In the genomic region with DNA sequence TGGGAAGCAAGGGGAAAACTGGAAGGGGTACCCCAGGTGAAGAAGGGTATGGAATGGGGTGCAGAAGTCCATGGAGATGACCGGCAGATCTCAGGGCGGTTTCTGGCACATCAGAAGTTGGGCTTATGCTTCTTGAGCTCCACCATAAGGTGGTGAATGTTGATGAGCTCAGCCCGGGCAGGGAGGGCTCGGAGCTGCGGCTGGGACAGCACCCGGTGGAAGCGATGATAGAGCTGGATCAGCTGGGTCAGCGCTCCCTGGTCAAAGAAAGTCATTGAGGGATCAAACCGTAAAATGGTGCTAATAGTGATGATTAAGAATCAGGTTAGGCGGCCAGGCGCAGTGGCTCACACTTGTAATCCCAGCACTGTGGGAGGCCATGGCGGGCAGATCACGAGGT, we compare ENCODE assay signal across 12 cellular contexts. TPM values are rescaled to one million over a fixed set of nuclear protein-coding genes. Genes with fewer than 3 reads are reported as not detected.
DNase-seq lines count a peak whose midpoint lies in the region; ATAC-seq and TF ChIP-seq lines count a peak whose summit lies in the region.
"Had no signal": no experiment of that assay in that cellular context is flagged by ENCODE, and none has a peak within 500 bp of the region (broad histone marks: within the 10 kb centered on the region; RNA-seq: fewer than 3 reads in every experiment).

No MANE protein-coding gene starts in this region.

- H3K27me3 Mint-ChIP-seq in activated T-helper 1 cell treated with anti-CD3 and anti-CD28 coated beads, Interleukin-12 subunit alpha, Interleukin-12 subunit beta, Interleukin-2, Interleukin-4 antibody, amounts not matched to agents 30 ng/mL and 10 ng/mL and 1 ng/mL, durations not matched to agents 14 hours and 24 hours and 36 hours (ENCODE audit: insufficient read depth), result peaks cover 4% of the 10 kb centered on the region
- no peaks in the 10 kb centered on the region for H3K27me3 Mint-ChIP-seq in memory B cell

- H3F3A ChIP-seq in DOHH2 (ENCODE audit: control insufficient read depth, insufficient read depth), result peaks cover 8% of the 10 kb centered on the region

- peak overlapping the region; percentile 91 for H3K4me3 Mint-ChIP-seq in activated T-helper 1 cell treated with anti-CD3 and anti-CD28 coated beads, Interleukin-12 subunit alpha, Interleukin-12 subunit beta, Interleukin-2, Interleukin-4 antibody, amounts not matched to agents 30 ng/mL and 10 ng/mL and 1 ng/mL, durations not matched to agents 14 hours and 24 hours and 36 hours
- peak overlapping the region; percentile 87 for H3K4me3 Mint-ChIP-seq in memory B cell

- no peaks in the 10 kb centered on the region for H3K27me3 ChIP-seq in DOHH2 (ENCODE audit: control insufficient read depth, low read length)
- H3K27me3 ChIP-seq: colonic mucosa had no signal

- no peaks in the 10 kb centered on the region for H3K9me3 ChIP-seq in DOHH2 (ENCODE audit: control insufficient read depth, insufficient read depth, low read length)
- H3K9me3 ChIP-seq: colonic mucosa, heart right ventricle had no signal

- H3K4me1 Mint-ChIP-seq in activated T-helper 1 cell treated with anti-CD3 and anti-CD28 coated beads, Interleukin-12 subunit alpha, Interleukin-12 subunit beta, Interleukin-2, Interleukin-4 antibody, amounts not matched to agents 30 ng/mL and 10 ng/mL and 1 ng/mL, durations not matched to agents 14 hours and 24 hours and 36 hours (ENCODE audit: low read depth), result peaks cover 44% of the 10 kb centered on the region
- peaks cover 26% of the 10 kb centered on the region for H3K4me1 Mint-ChIP-seq in memory B cell

- ATAC-seq in memory B cell (ENCODE audit: low read depth), result no peak
- ATAC-seq in GM21529 (IDR thresholded peaks at IDR 0.05; ENCODE audit: unreplicated experiment), result no peak
- no peak for ATAC-seq in sciatic nerve
- ATAC-seq: heart right ventricle had no signal

- H3K4me2 ChIP-seq in DOHH2 (ENCODE audit: low read length), result peak overlapping the region; percentile 92; the same call in 1 of the 2 replicates

- TF ChIP-seq CTCF in 22Rv1 (IDR thresholded peaks at IDR 0.05) (no peak), DOHH2 (IDR thresholded peaks at IDR 0.05; ENCODE audit: low read depth, low read length, poor library complexity, severe bottlenecking) (no peak)

- no peak for DNase-seq in activated T-helper 1 cell treated with anti-CD3 and anti-CD28 coated beads, Interleukin-12 subunit alpha, Interleukin-12 subunit beta, Interleukin-2, Interleukin-4 antibody, amounts not matched to agents 30 ng/mL and 10 ng/mL and 1 ng/mL, durations not matched to agents 14 hours and 24 hours and 36 hours (ENCODE audit: low spot score)
- DNase-seq in memory B cell (ENCODE audit: low spot score in 2 of 2) (no peak), DMS114 treated with DMSO at 0.1 percent for 48 hours (lab: John Stamatoyannopoulos, UW; ENCODE audit: unreplicated experiment) (no peak), NCI-H526 (lab: John Stamatoyannopoulos, UW) (no peak), sciatic nerve (ENCODE audit: low spot score) (no peak)
- DNase-seq: colonic mucosa, heart right ventricle, midbrain, SHP77 treated with DMSO at 0.1 percent for 48 hours had no signal

- H3K9me3 Mint-ChIP-seq in activated T-helper 1 cell treated with anti-CD3 and anti-CD28 coated beads, Interleukin-12 subunit alpha, Interleukin-12 subunit beta, Interleukin-2, Interleukin-4 antibody, amounts not matched to agents 30 ng/mL and 10 ng/mL and 1 ng/mL, durations not matched to agents 14 hours and 24 hours and 36 hours, result no peaks in the 10 kb centered on the region
- no peaks in the 10 kb centered on the region for H3K9me3 Mint-ChIP-seq in memory B cell

- H3K9me2 ChIP-seq in DOHH2 (replicated peaks; ENCODE audit: control insufficient read depth, low read length), result no peaks in the 10 kb centered on the region

- H3K4me3 ChIP-seq in DOHH2 (ENCODE audit: low read length), result peak overlapping the region; percentile 73; the same call in 1 of the 2 replicates
- H3K4me3 ChIP-seq: colonic mucosa had no signal

- peaks cover 8% of the 10 kb centered on the region for H3K79me2 ChIP-seq in DOHH2 (ENCODE audit: control insufficient read depth, low read length)

- intact Hi-C loops in activated T-helper 1 cell treated with anti-CD3 and anti-CD28 coated beads, Interleukin-12 subunit alpha, Interleukin-12 subunit beta, Interleukin-2, Interleukin-4 antibody, amounts not matched to agents 30 ng/mL and 10 ng/mL and 1 ng/mL, durations not matched to agents 14 hours and 24 hours and 36 hours (cut with micrococcal nuclease), result no loop called here
- intact Hi-C loops in sciatic nerve (cut with DNase I), result no loop called here

- H3K27ac ChIP-seq in 22Rv1, result peak overlapping the region; percentile 94
- H3K27ac ChIP-seq in DOHH2 (ENCODE audit: low read depth, low read length), result no peak overlapping the region
- H3K27ac ChIP-seq: colonic mucosa had no signal

- peaks cover 23% of the 10 kb centered on the region for H3K4me1 ChIP-seq in DOHH2 (ENCODE audit: control insufficient read depth, low read length)

- H3K27ac Mint-ChIP-seq in activated T-helper 1 cell treated with anti-CD3 and anti-CD28 coated beads, Interleukin-12 subunit alpha, Interleukin-12 subunit beta, Interleukin-2, Interleukin-4 antibody, amounts not matched to agents 30 ng/mL and 10 ng/mL and 1 ng/mL, durations not matched to agents 14 hours and 24 hours and 36 hours, result peak overlapping the region; percentile 84
- H3K27ac Mint-ChIP-seq in memory B cell, result peak overlapping the region; percentile 82

- H3K36me3 Mint-ChIP-seq in activated T-helper 1 cell treated with anti-CD3 and anti-CD28 coated beads, Interleukin-12 subunit alpha, Interleukin-12 subunit beta, Interleukin-2, Interleukin-4 antibody, amounts not matched to agents 30 ng/mL and 10 ng/mL and 1 ng/mL, durations not matched to agents 14 hours and 24 hours and 36 hours (ENCODE audit: low read depth), result peaks cover 20% of the 10 kb centered on the region
- H3K36me3 Mint-ChIP-seq in memory B cell, result peaks cover 13% of the 10 kb centered on the region

- H4K20me1 ChIP-seq in DOHH2 (ENCODE audit: control insufficient read depth, insufficient read depth, low read depth, low read length), result no peaks in the 10 kb centered on the region

- H3K36me3 ChIP-seq in DOHH2 (ENCODE audit: control insufficient read depth, low read length), result peaks cover 14% of the 10 kb centered on the region
- H3K36me3 ChIP-seq: colonic mucosa had no signal

RNA-seq across cellular contexts. Expression of gene VPS52, which starts 20.9 kb away (rescaled TPM):
- 59.8 and 63.5 TPM in 2 replicates for total RNA-seq in activated T-helper 1 cell treated with anti-CD3 and anti-CD28 coated beads, Interleukin-12 subunit alpha, Interleukin-12 subunit beta, Interleukin-2, Interleukin-4 antibody, amounts not matched to agents 30 ng/mL and 10 ng/mL and 1 ng/mL, durations not matched to agents 14 hours and 24 hours and 36 hours
- total RNA-seq in sciatic nerve, result 50.0 TPM

RNA-seq across cellular contexts. Expression of gene RPS18, which starts 21.1 kb away (rescaled TPM):
- total RNA-seq in activated T-helper 1 cell treated with anti-CD3 and anti-CD28 coated beads, Interleukin-12 subunit alpha, Interleukin-12 subunit beta, Interleukin-2, Interleukin-4 antibody, amounts not matched to agents 30 ng/mL and 10 ng/mL and 1 ng/mL, durations not matched to agents 14 hours and 24 hours and 36 hours, result 2,930 and 2,946 TPM in 2 replicates
- 1,733 TPM for total RNA-seq in sciatic nerve

RNA-seq across cellular contexts. Expression of gene B3GALT4, which starts 26.2 kb away (rescaled TPM):
- 4.4 and 5.6 TPM in 2 replicates for total RNA-seq in activated T-helper 1 cell treated with anti-CD3 and anti-CD28 coated beads, Interleukin-12 subunit alpha, Interleukin-12 subunit beta, Interleukin-2, Interleukin-4 antibody, amounts not matched to agents 30 ng/mL and 10 ng/mL and 1 ng/mL, durations not matched to agents 14 hours and 24 hours and 36 hours
- total RNA-seq in sciatic nerve, result 14.8 TPM

RNA-seq across cellular contexts. Expression of gene WDR46, which starts 38.3 kb away (rescaled TPM):
- 113 and 123 TPM in 2 replicates for total RNA-seq in activated T-helper 1 cell treated with anti-CD3 and anti-CD28 coated beads, Interleukin-12 subunit alpha, Interleukin-12 subunit beta, Interleukin-2, Interleukin-4 antibody, amounts not matched to agents 30 ng/mL and 10 ng/mL and 1 ng/mL, durations not matched to agents 14 hours and 24 hours and 36 hours
- total RNA-seq in sciatic nerve, result 32.4 TPM

RNA-seq across cellular contexts. Expression of gene PFDN6, which starts 38.7 kb away (rescaled TPM):
- 122 and 126 TPM in 2 replicates for total RNA-seq in activated T-helper 1 cell treated with anti-CD3 and anti-CD28 coated beads, Interleukin-12 subunit alpha, Interleukin-12 subunit beta, Interleukin-2, Interleukin-4 antibody, amounts not matched to agents 30 ng/mL and 10 ng/mL and 1 ng/mL, durations not matched to agents 14 hours and 24 hours and 36 hours
- total RNA-seq in sciatic nerve, result 27.1 TPM
